In the genomic region with DNA sequence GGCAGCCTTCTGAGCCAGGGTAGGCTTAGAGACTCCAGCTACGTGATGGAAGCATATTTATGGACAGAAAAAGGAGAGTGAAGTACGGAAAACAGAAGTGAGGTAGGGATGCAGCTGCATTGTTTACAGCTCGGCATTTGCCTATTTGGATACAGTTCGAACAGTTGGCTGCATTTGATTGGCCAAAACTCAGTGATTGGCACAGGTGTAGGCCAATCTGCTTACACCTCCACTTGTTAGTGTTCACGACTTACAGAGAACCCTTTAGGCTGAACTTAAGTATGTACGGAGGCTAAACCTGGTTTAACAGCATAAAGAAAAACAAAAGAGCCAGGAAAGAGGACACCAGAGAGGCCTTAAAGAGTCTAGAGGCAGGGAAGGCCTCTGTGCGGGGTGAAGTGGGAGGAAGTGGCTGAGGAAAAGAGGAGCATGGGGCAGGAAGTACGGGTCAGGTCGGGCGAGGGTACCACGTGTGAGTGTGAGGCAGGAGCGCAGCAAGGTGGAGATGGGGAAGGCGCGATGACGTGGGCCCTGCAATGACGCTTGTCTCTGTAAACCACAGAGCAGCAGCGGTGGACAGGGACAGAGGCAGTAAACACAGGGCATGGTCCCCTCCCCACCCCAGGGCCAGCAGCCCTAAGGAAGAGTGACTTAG, we compare ENCODE assay signal across 8 cellular contexts.
DNase-seq lines count a peak whose midpoint lies in the region; ATAC-seq and TF ChIP-seq lines count a peak whose summit lies in the region.

No MANE protein-coding gene starts in this region.

- H3K4me3 ChIP-seq in DOHH2 (ENCODE audit: low read length) (peak overlapping the region; percentile 64), fibroblast of pulmonary artery (replicated peaks; ENCODE audit: low read depth, low read length) (no peak overlapping the region)

- ATAC-seq in HG03280 (IDR thresholded peaks at IDR 0.05; ENCODE audit: unreplicated experiment), result no peak

- peak; percentile 51 for DNase-seq in NCI-H226
- peak; percentile 82 for DNase-seq in activated CD8-positive, alpha-beta memory T cell treated with anti-CD3 and anti-CD28 coated beads, Interleukin-2, amount 50 U/mL, for 48 hours
- DNase-seq in fibroblast of pulmonary artery (ENCODE audit: low read depth), result peak; percentile 58
- peak; percentile 63 for DNase-seq in stimulated activated CD4-positive, alpha-beta T cell treated with anti-CD3 and anti-CD28 coated beads, Interleukin-4, amount 100 ng/mL, for 24 hours
- DNase-seq in NCI-H2227 treated with DMSO at 0.1 percent for 48 hours (lab: John Stamatoyannopoulos, UW), result no peak
- no peak for DNase-seq in GM20000 (ENCODE audit: low spot score)

- no peaks in the 10 kb centered on the region for H4K20me1 ChIP-seq in DOHH2 (ENCODE audit: control insufficient read depth, insufficient read depth, low read depth, low read length)

- peak overlapping the region; percentile 95 for H3K27ac ChIP-seq in DOHH2 (ENCODE audit: low read depth, low read length)

- H3K4me1 ChIP-seq in DOHH2 (ENCODE audit: control insufficient read depth, low read length), result peaks cover 87% of the 10 kb centered on the region

- no peaks in the 10 kb centered on the region for H3K36me3 ChIP-seq in DOHH2 (ENCODE audit: control insufficient read depth, low read length)

- H3K27me3 ChIP-seq in DOHH2 (ENCODE audit: control insufficient read depth, low read length), result no peaks in the 10 kb centered on the region

- 0 out of 2 replicates have a peak, but pooled peaks cover 3% of the 10 kb centered on the region for H3K79me2 ChIP-seq in DOHH2 (ENCODE audit: control insufficient read depth, low read length)

- H3K9me2 ChIP-seq in DOHH2 (replicated peaks; ENCODE audit: control insufficient read depth, low read length), result no peaks in the 10 kb centered on the region

- H3F3A ChIP-seq in DOHH2 (ENCODE audit: control insufficient read depth, insufficient read depth), result peaks cover 27% of the 10 kb centered on the region

- H3K4me2 ChIP-seq in DOHH2 (ENCODE audit: low read length), result peak overlapping the region; percentile 42

- TF ChIP-seq CTCF in DOHH2 (IDR thresholded peaks at IDR 0.05; ENCODE audit: low read depth, low read length, poor library complexity, severe bottlenecking) (no peak), fibroblast of pulmonary artery (IDR thresholded peaks at IDR 0.05; ENCODE audit: low read length, missing control alignments) (no peak), GM20000 (IDR thresholded peaks at IDR 0.05; ENCODE audit: extremely low read depth, missing control alignments) (no peak)

- H3K9me3 ChIP-seq in DOHH2 (ENCODE audit: control insufficient read depth, insufficient read depth, low read length), result no peaks in the 10 kb centered on the region

Comparison
In these comparisons a context has a peak if more than half of its experiments do, and no peak if none do; other contexts are left out.
1. DNase-seq: peak in NCI-H226 (single experiment), activated CD8-positive, alpha-beta memory T cell treated with anti-CD3 and anti-CD28 coated beads, Interleukin-2, amount 50 U/mL, for 48 hours (single experiment), fibroblast of pulmonary artery (single experiment) and stimulated activated CD4-positive, alpha-beta T cell treated with anti-CD3 and anti-CD28 coated beads, Interleukin-4, amount 100 ng/mL, for 24 hours (single experiment); none in NCI-H2227 treated with DMSO at 0.1 percent for 48 hours (single experiment) and GM20000 (single experiment).